Comparison of ENCODE assay signal across 24 cellular contexts in genomic region chr2:84494070-84494469, GRCh38. TPM values are rescaled to one million over a fixed set of nuclear protein-coding genes. Genes with fewer than 3 reads are reported as not detected.
DNase-seq lines count a peak whose midpoint lies in the region; ATAC-seq, FAIRE-seq and TF ChIP-seq lines count a peak whose summit lies in the region.
"Had no signal": no experiment of that assay in that cellular context is flagged by ENCODE, and none has a peak within 500 bp of the region (broad histone marks: within the 10 kb centered on the region; RNA-seq: fewer than 3 reads in every experiment).

No MANE protein-coding gene starts in this region.

- peak overlapping the region; percentile 41; the same call in 1 of the 2 replicates for H3K4me3 ChIP-seq in ACC112 (ENCODE audit: low read depth, low read length)
- no peak overlapping the region for H3K4me3 ChIP-seq in astrocyte (ENCODE audit: insufficient read depth, low read depth, low read length)
- H3K4me3 ChIP-seq: psoas muscle had no signal

- intact Hi-C loops in CD14-positive monocyte (cut with micrococcal nuclease) = loop anchor here in 1 of 2 donors (2.0 to 5.0 kb wide), 2 partner anchors 388 to 433 kb away; partner anchors contain the start of gene TRABD2A

- DNase-seq in HTR-8/SVneo (ENCODE audit: insufficient read length, low spot score) (peak; percentile 34), astrocyte (ENCODE audit: low read depth) (peak; percentile 42), glomerular endothelial cell (ENCODE audit: extremely low read depth, low read depth, low spot score) (peak; percentile 54), mucosa of gallbladder (ENCODE audit: low spot score) (no peak), CD14-positive monocyte (ENCODE audit: low spot score) (no peak)
- no peak for DNase-seq in activated effector memory CD4-positive, alpha-beta T cell treated with anti-CD3 and anti-CD28 coated beads, Interleukin-2, amount 50 U/mL, for 16 hours
- DNase-seq: activated naive CD4-positive, alpha-beta T cell treated with anti-CD3 and anti-CD28 coated beads, Interleukin-2, amount 10 ng/mL, durations not matched to agents 7 days and 5 days; CD4-positive, alpha-beta memory T cell; DMS79 treated with DMSO at 0.1 percent for 48 hours; endodermal cell; NCI-H187; NCI-H446; NK-92 treated with Interleukin-12 subunit alpha and Interleukin-12 subunit beta, amount 100 ng/mL, for 24 hours; psoas muscle; stimulated activated CD8-positive, alpha-beta memory T cell treated with anti-CD3 and anti-CD28 coated beads, Interleukin-4, amount 100 ng/mL, for 48 hours had no signal

- H3K27ac Mint-ChIP-seq in astrocyte (ENCODE audit: unreplicated experiment) (no peak overlapping the region), CD14-positive monocyte (peak overlapping the region in 1 of 7 donors; percentile 54)
- H3K27ac Mint-ChIP-seq: activated naive CD4-positive, alpha-beta T cell treated with anti-CD3 and anti-CD28 coated beads, Interleukin-2, amount 10 ng/mL, durations not matched to agents 7 days and 5 days; CD4-positive, alpha-beta memory T cell; endodermal cell; T-helper 1 cell treated with Interleukin-12 subunit alpha and Interleukin-12 subunit beta and Interleukin-4 antibody, amounts not matched to agents 30 μg/mL and 1 μg/mL, for 36 hours had no signal

- TF ChIP-seq CTCF in astrocyte (IDR thresholded peaks at IDR 0.05; ENCODE audit: insufficient read depth, low read depth, low read length) (no peak), CD14-positive monocyte (IDR thresholded peaks at IDR 0.05) (no peak)

- no peaks in the 10 kb centered on the region for H3K9me3 ChIP-seq in astrocyte (ENCODE audit: insufficient read depth, low read depth, low read length)
- H3K9me3 ChIP-seq: psoas muscle had no signal

- peak overlapping the region; percentile 51 for H3K9ac ChIP-seq in astrocyte (ENCODE audit: low read length)

- H3K4me3 Mint-ChIP-seq in astrocyte (ENCODE audit: unreplicated experiment) (no peak overlapping the region), CD14-positive monocyte (no peak overlapping the region)
- H3K4me3 Mint-ChIP-seq: activated naive CD4-positive, alpha-beta T cell treated with anti-CD3 and anti-CD28 coated beads, Interleukin-2, amount 10 ng/mL, durations not matched to agents 7 days and 5 days; CD4-positive, alpha-beta memory T cell; endodermal cell; neural crest cell; T-helper 1 cell treated with Interleukin-12 subunit alpha and Interleukin-12 subunit beta and Interleukin-4 antibody, amounts not matched to agents 30 μg/mL and 1 μg/mL, for 36 hours had no signal

- H3K36me3 Mint-ChIP-seq in astrocyte (ENCODE audit: low read depth, unreplicated experiment) (no peaks in the 10 kb centered on the region), CD14-positive monocyte (no peaks in the 10 kb centered on the region)
- H3K36me3 Mint-ChIP-seq: activated naive CD4-positive, alpha-beta T cell treated with anti-CD3 and anti-CD28 coated beads, Interleukin-2, amount 10 ng/mL, durations not matched to agents 7 days and 5 days; CD4-positive, alpha-beta memory T cell had no signal

- H3K79me2 ChIP-seq in ACC112 (ENCODE audit: control insufficient read depth, insufficient read depth, low read length, unreplicated experiment) = no peaks in the 10 kb centered on the region
- H3K79me2 ChIP-seq in astrocyte (ENCODE audit: insufficient read depth, low read length) = no peaks in the 10 kb centered on the region

- no peaks in the 10 kb centered on the region for H3K36me3 ChIP-seq in ACC112 (ENCODE audit: insufficient read depth, low read length)
- H3K36me3 ChIP-seq in astrocyte (ENCODE audit: insufficient read depth, low read length) = no peaks in the 10 kb centered on the region

- H3K4me1 ChIP-seq in ACC112 (ENCODE audit: control insufficient read depth, insufficient read depth, low read length, unreplicated experiment) = peaks cover 17% of the 10 kb centered on the region
- peaks cover 12% of the 10 kb centered on the region for H3K4me1 ChIP-seq in astrocyte (ENCODE audit: insufficient read depth, low read length)
- H3K4me1 ChIP-seq: psoas muscle had no signal

- H3K4me2 ChIP-seq in astrocyte (ENCODE audit: low read length) = peak overlapping the region; percentile 61

- ATAC-seq in HG02610 (IDR thresholded peaks at IDR 0.05; ENCODE audit: unreplicated experiment) = no peak
- ATAC-seq: psoas muscle, Right ventricle myocardium inferior had no signal

- H2AFZ ChIP-seq in ACC112 (ENCODE audit: low read length, unreplicated experiment) = peak overlapping the region; percentile 63
- H2AFZ ChIP-seq in astrocyte (ENCODE audit: low read depth, low read length) = peak overlapping the region; percentile 25

- FAIRE-seq in HTR-8/SVneo (lab: Jason Lieb, UNC) = no peak
- FAIRE-seq in astrocyte (lab: Jason Lieb, UNC) = no peak
- FAIRE-seq: urothelium cell line had no signal

- H3K9me3 Mint-ChIP-seq in astrocyte (ENCODE audit: unreplicated experiment) (no peaks in the 10 kb centered on the region), CD14-positive monocyte (no peaks in the 10 kb centered on the region)
- H3K9me3 Mint-ChIP-seq: activated naive CD4-positive, alpha-beta T cell treated with anti-CD3 and anti-CD28 coated beads, Interleukin-2, amount 10 ng/mL, durations not matched to agents 7 days and 5 days; CD4-positive, alpha-beta memory T cell; endodermal cell; T-helper 1 cell treated with Interleukin-12 subunit alpha and Interleukin-12 subunit beta and Interleukin-4 antibody, amounts not matched to agents 30 μg/mL and 1 μg/mL, for 36 hours had no signal

- no peaks in the 10 kb centered on the region for H4K20me1 ChIP-seq in astrocyte (ENCODE audit: insufficient read depth, low read length)

- H3K27ac ChIP-seq in ACC112 (ENCODE audit: low read depth, low read length) (peak overlapping the region; percentile 94), astrocyte (ENCODE audit: low read depth, low read length) (peak overlapping the region; percentile 76)
- H3K27ac ChIP-seq: HL-60, psoas muscle, VCaP had no signal

- H3K27me3 ChIP-seq in ACC112 (ENCODE audit: insufficient read depth, low read length) (no peaks in the 10 kb centered on the region), astrocyte (ENCODE audit: insufficient read depth, low read length) (no peaks in the 10 kb centered on the region)

- H3K4me1 Mint-ChIP-seq in astrocyte (ENCODE audit: low read depth, unreplicated experiment) (peaks cover 5% of the 10 kb centered on the region), CD14-positive monocyte (peaks cover 4% of the 10 kb centered on the region)
- H3K4me1 Mint-ChIP-seq: endodermal cell, neural crest cell had no signal

- no peaks in the 10 kb centered on the region for H3K27me3 Mint-ChIP-seq in astrocyte (ENCODE audit: low read depth, unreplicated experiment)
- H3K27me3 Mint-ChIP-seq in CD14-positive monocyte (ENCODE audit: low read depth in 3 of 3) = peaks cover 2 to 7% (median 7%) of the 10 kb centered on the region in 3 donors
- H3K27me3 Mint-ChIP-seq: CD4-positive, alpha-beta memory T cell had no signal

RNA-seq across cellular contexts. Expression of gene DNAH6, which starts 22.2 kb away (rescaled TPM):
- total RNA-seq in astrocyte = 0.20 and 0.24 TPM in 2 replicates
- total RNA-seq in glomerular endothelial cell = 0.05 TPM in 1 of 2 replicates, not detected in the other
- 0.46 TPM for total RNA-seq in mucosa of gallbladder
- not detected for polyA plus RNA-seq in CD14-positive monocyte
- total RNA-seq: chondrocyte had no signal

RNA-seq across cellular contexts. Expression of gene SUCLG1, which starts 35.0 kb away (rescaled TPM):
- 50.6 and 54.8 TPM in 2 replicates for total RNA-seq in astrocyte
- 56.3 and 85.4 TPM in 2 replicates for total RNA-seq in glomerular endothelial cell
- 83.3 TPM for total RNA-seq in mucosa of gallbladder
- 100 to 1,000 TPM in 1 of 2 donors, 10 to 100 TPM in 1; 98.9 to 114 TPM for polyA plus RNA-seq in CD14-positive monocyte

Comparison
In these comparisons a context has a peak if more than half of its experiments do, and no peak if none do; other contexts are left out.
1. DNase-seq: peak in HTR-8/SVneo (single experiment), astrocyte (single experiment) and glomerular endothelial cell (single experiment); none in mucosa of gallbladder (single experiment), CD14-positive monocyte (single experiment) and activated effector memory CD4-positive, alpha-beta T cell treated with anti-CD3 and anti-CD28 coated beads, Interleukin-2, amount 50 U/mL, for 16 hours (single experiment).